In genomic region chr10:79608505-79609375, GRCh38 we compare ENCODE assay signal across 8 cellular contexts. TPM values are rescaled to one million over a fixed set of nuclear protein-coding genes. Genes with fewer than 3 reads are reported as not detected.
DNase-seq lines count a peak whose midpoint lies in the region; ATAC-seq, FAIRE-seq and TF ChIP-seq lines count a peak whose summit lies in the region.

No MANE protein-coding gene starts in this region.

- H3K36me3 ChIP-seq in HepG2 (replicated peaks in 1 of 2; ENCODE audit: control insufficient read depth in 1 of 2, insufficient read depth in 2 of 2, low read length in 2 of 2) (no peaks in the 10 kb centered on the region), uterus (no peaks in the 10 kb centered on the region)

- in situ Hi-C loops in GM13977 (cut with MboI; ENCODE audit: low pct_unique_long_range_greater_than_20kb, low sequenced_read_pairs, unreplicated experiment) (no loop called here), HepG2 (cut with HindIII; ENCODE audit: extremely low pct_ligation_motif_present, low pct_unique_long_range_greater_than_20kb) (loop anchor here (5.0 kb wide), 1 partner anchor 41 kb away; no protein-coding TSS in a partner anchor)

- WGBS in HepG2 (ENCODE audit: low lambda C conversion rate) = 33% methylated on average over 20 of the region's 20 CpGs

- TF ChIP-seq POLR2A in HepG2 (IDR thresholded peaks at IDR 0.05; ENCODE audit: insufficient read depth in 1 of 2, low read depth in 2 of 2, low read length in 2 of 2) (no peak), uterus (IDR thresholded peaks at IDR 0.05) (no peak)

- no TSS peak for BruUV-seq in HepG2 (replicated peaks; lab: Mats Ljungman, UMichigan)

- H2AFZ ChIP-seq in HepG2 (ENCODE audit: low read length) = no peak overlapping the region

- peak; percentile 93 for ATAC-seq in HepG2
- no peak for ATAC-seq in GM18502 (IDR thresholded peaks at IDR 0.05; ENCODE audit: poor library complexity, unreplicated experiment)
- no peak for ATAC-seq in GM21737 (IDR thresholded peaks at IDR 0.05; ENCODE audit: unreplicated experiment)

- H3K4me3 ChIP-seq in HepG2 (replicated peaks in 1 of 3; ENCODE audit: insufficient read depth in 1 of 3, low read depth in 2 of 3, low read length in 3 of 3) (no peak overlapping the region), uterus (no peak overlapping the region)

- no peaks in the 10 kb centered on the region for H3K9me3 ChIP-seq in HepG2 (ENCODE audit: low read length)
- no peaks in the 10 kb centered on the region for H3K9me3 ChIP-seq in uterus

- no peak overlapping the region for H3K9ac ChIP-seq in HepG2 (ENCODE audit: insufficient read depth, low read depth, low read length)

- no peak overlapping the region for H3K27ac ChIP-seq in HepG2 (ENCODE audit: extremely low read length, insufficient read depth, low read length)
- no peak overlapping the region for H3K27ac ChIP-seq in uterus

- no peak for TF ChIP-seq EP300 in HepG2 (IDR thresholded peaks at IDR 0.05; ENCODE audit: low read depth in 2 of 2, low read length in 2 of 2)
- TF ChIP-seq EP300 in HepG2 (CRISPR knock-in tag; IDR thresholded peaks at IDR 0.05; ENCODE audit: borderline replicate concordance) = no peak

- TF ChIP-seq RAD21 in HepG2 (CRISPR knock-in tag; IDR thresholded peaks at IDR 0.05) = peak; percentile 79

- H3K27me3 ChIP-seq in HepG2 (ENCODE audit: control insufficient read depth in 1 of 2, insufficient read depth in 2 of 2, low read length in 2 of 2) = peaks cover 0 to 12% of the 10 kb centered on the region in 2 experiments; a peak in 3 of 5 replicates
- H3K27me3 ChIP-seq in uterus = no peaks in the 10 kb centered on the region

- TF ChIP-seq CTCF in GM13977 (IDR thresholded peaks at IDR 0.05; ENCODE audit: extremely low read depth, insufficient read depth, missing control alignments) (peak; percentile 56), HepG2 (CRISPR knock-in tag; IDR thresholded peaks at IDR 0.05) (peak; percentile 82), uterus (IDR thresholded peaks at IDR 0.05) (peak; percentile 21 to 40 (median 26))

- no peak overlapping the region for H3K4me2 ChIP-seq in HepG2 (ENCODE audit: low read depth, low read length)

- POLR2A ChIA-PET in HepG2 (lab: Yijun Ruan, JAX) = no interaction called here

- CTCF ChIA-PET in HepG2 (lab: Yijun Ruan, JAX; ENCODE audit: low intra/inter-chr PET ratio, low total read pairs) = interaction anchor here (1.4 to 1.8 kb wide), 2 partner anchors 47 to 72 kb away, joined by 10 to 13 read pairs; no protein-coding TSS in a partner anchor

- H3K79me2 ChIP-seq in HepG2 (ENCODE audit: insufficient read depth, low read length) = no peaks in the 10 kb centered on the region

- peaks cover 3% of the 10 kb centered on the region; the same call in 1 of the 2 replicates for H4K20me1 ChIP-seq in HepG2 (ENCODE audit: insufficient read depth, low read length)

- H3K4me1 ChIP-seq in HepG2 (ENCODE audit: insufficient read depth, low read length) (no peaks in the 10 kb centered on the region), uterus (no peaks in the 10 kb centered on the region)

- peak; percentile 9 for DNase-seq in Ammon's horn (ENCODE audit: low spot score)
- peak; percentile 46 for DNase-seq in GM13977 (ENCODE audit: low spot score)
- DNase-seq in NOMO-1 treated with DMSO at 0.1 percent for 48 hours (lab: John Stamatoyannopoulos, UW; ENCODE audit: unreplicated experiment) = peak; percentile 14
- DNase-seq in astrocyte of the hippocampus (ENCODE audit: low read depth, low spot score) = peak; percentile 23
- peak; percentile 46 for DNase-seq in HepG2 (ENCODE audit: low spot score)
- DNase-seq in uterus = peak in 1 of 2 donors; percentile 23

- intact Hi-C loops in HepG2 (cut with micrococcal nuclease; ENCODE audit: unreplicated experiment) = loop anchor here (1.0 to 2.0 kb wide), 2 partner anchors 46 to 72 kb away; no protein-coding TSS in a partner anchor
- intact Hi-C loops in uterus (cut with DNase I; ENCODE audit: low total_unique reads) = no loop called here

- peak; percentile 51 for FAIRE-seq in HepG2 (lab: Jason Lieb, UNC)

TF ChIP-seq in HepG2, 621 proteins besides CTCF, POLR2A, EP300 and RAD21 (continues in another document):
- 0 out of 2 replicates have a peak, but pooled peaks have one; percentile 38 for TF ChIP-seq KDM2A (CRISPR knock-in tag; IDR thresholded peaks at IDR 0.05; ENCODE audit: borderline replicate concordance, low read depth)
- TF ChIP-seq IRF2 (CRISPR knock-in tag; IDR thresholded peaks at IDR 0.05) = peak; percentile 37; the same call in 1 of the 2 replicates
- TF ChIP-seq ZNF878 (CRISPR knock-in tag; IDR thresholded peaks at IDR 0.05) = no peak
- peak; percentile 51; the same call in 1 of the 2 replicates for TF ChIP-seq ZNF3 (CRISPR knock-in tag; IDR thresholded peaks at IDR 0.05)
- TF ChIP-seq YEATS2 (CRISPR knock-in tag; IDR thresholded peaks at IDR 0.05; ENCODE audit: borderline replicate concordance) = no peak
- no peak for TF ChIP-seq ZNF597 (CRISPR knock-in tag; IDR thresholded peaks at IDR 0.05)
- TF ChIP-seq STAG1 (CRISPR knock-in tag; IDR thresholded peaks at IDR 0.05) = peak; percentile 81
- TF ChIP-seq XRCC5 (optimal IDR thresholded peaks at IDR 0.05; ENCODE audit: low read length) = peak; percentile 63

RNA-seq across cellular contexts. Expression of gene SFTPA1, which starts 2.0 kb away (rescaled TPM):
- total RNA-seq in HepG2 (2016; rRNA removed; fragmentation: Illumina TruSeq; extraction: Trizol) = not detected in 2 replicates
- not detected in 2 replicates for total RNA-seq in HepG2 (2016; cell fraction: cytosol; rRNA removed; fragmentation: Illumina TruSeq; extraction: Trizol; ENCODE audit: low read depth)
- total RNA-seq in HepG2 (2016; cell fraction: insoluble cytoplasmic fraction; rRNA removed; fragmentation: Illumina TruSeq; extraction: Trizol) = not detected in 2 replicates
- total RNA-seq in HepG2 (2016; cell fraction: membrane; rRNA removed; fragmentation: Illumina TruSeq; extraction: Trizol) = not detected in 2 replicates
- not detected in 2 replicates for total RNA-seq in HepG2 (2016; cell fraction: nucleus; rRNA removed; fragmentation: Illumina TruSeq; extraction: Trizol)
- not detected in 2 replicates for polyA plus RNA-seq in HepG2 (2011; rRNA removed)
- polyA plus RNA-seq in HepG2 (2011; cell fraction: cytosol; rRNA removed) = not detected in 2 replicates
- polyA plus RNA-seq in HepG2 (2011; cell fraction: nucleus; rRNA removed) = not detected in 2 replicates
- polyA plus RNA-seq in HepG2 (2012) = not detected in 2 replicates
- not detected in 2 replicates for polyA plus RNA-seq in HepG2 (2016; cell fraction: cytosol; fragmentation: Illumina TruSeq; extraction: Trizol; ENCODE audit: low read depth)
- polyA plus RNA-seq in HepG2 (2016; cell fraction: insoluble cytoplasmic fraction; fragmentation: Illumina TruSeq; extraction: Trizol; ENCODE audit: low read depth) = not detected in 2 replicates
- polyA plus RNA-seq in HepG2 (2016; cell fraction: membrane; fragmentation: Illumina TruSeq; extraction: Trizol; ENCODE audit: low read depth) = not detected in 2 replicates
- polyA plus RNA-seq in HepG2 (2016; cell fraction: nucleus; fragmentation: Illumina TruSeq; extraction: Trizol; ENCODE audit: insufficient read depth, low read depth) = not detected in 2 replicates
- not detected in 2 replicates for polyA minus RNA-seq in HepG2 (2011; rRNA and poly(A)+ RNA removed; ENCODE audit: low replicate concordance)
- polyA minus RNA-seq in HepG2 (2011; cell fraction: cytosol; rRNA and poly(A)+ RNA removed) = not detected in 2 replicates
- not detected in 2 replicates for polyA minus RNA-seq in HepG2 (2011; cell fraction: nucleus; rRNA and poly(A)+ RNA removed)
- under 1 TPM in 1 of 4 donors, not detected in 3; 0.95 TPM for total RNA-seq in uterus

RNA-seq across cellular contexts. Expression of gene SFTPA2, which starts 48.5 kb away (rescaled TPM):
- total RNA-seq in HepG2 (2016; rRNA removed; fragmentation: Illumina TruSeq; extraction: Trizol) (not detected in 2 replicates), uterus (under 1 TPM in 2 of 4 donors, not detected in 2; 0.21 to 0.43 TPM)
- total RNA-seq in HepG2 (2016; cell fraction: cytosol; rRNA removed; fragmentation: Illumina TruSeq; extraction: Trizol; ENCODE audit: low read depth) = not detected in 2 replicates
- not detected in 2 replicates for total RNA-seq in HepG2 (2016; cell fraction: insoluble cytoplasmic fraction; rRNA removed; fragmentation: Illumina TruSeq; extraction: Trizol)
- not detected in 2 replicates for total RNA-seq in HepG2 (2016; cell fraction: membrane; rRNA removed; fragmentation: Illumina TruSeq; extraction: Trizol)
- total RNA-seq in HepG2 (2016; cell fraction: nucleus; rRNA removed; fragmentation: Illumina TruSeq; extraction: Trizol) = not detected in 2 replicates
- 0.04 and 0.07 TPM in 2 replicates for polyA plus RNA-seq in HepG2 (2011; rRNA removed)
- 0.03 TPM in 1 of 2 replicates, not detected in the other for polyA plus RNA-seq in HepG2 (2011; cell fraction: cytosol; rRNA removed)
- polyA plus RNA-seq in HepG2 (2011; cell fraction: nucleus; rRNA removed) = 0.18 and 0.31 TPM in 2 replicates
- polyA plus RNA-seq in HepG2 (2012) = 0.07 TPM in 1 of 2 replicates, not detected in the other
- not detected in 2 replicates for polyA plus RNA-seq in HepG2 (2016; cell fraction: cytosol; fragmentation: Illumina TruSeq; extraction: Trizol; ENCODE audit: low read depth)
- not detected in 2 replicates for polyA plus RNA-seq in HepG2 (2016; cell fraction: insoluble cytoplasmic fraction; fragmentation: Illumina TruSeq; extraction: Trizol; ENCODE audit: low read depth)
- not detected in 2 replicates for polyA plus RNA-seq in HepG2 (2016; cell fraction: membrane; fragmentation: Illumina TruSeq; extraction: Trizol; ENCODE audit: low read depth)
- not detected in 2 replicates for polyA plus RNA-seq in HepG2 (2016; cell fraction: nucleus; fragmentation: Illumina TruSeq; extraction: Trizol; ENCODE audit: insufficient read depth, low read depth)
- polyA minus RNA-seq in HepG2 (2011; rRNA and poly(A)+ RNA removed; ENCODE audit: low replicate concordance) = not detected in 2 replicates
- not detected in 2 replicates for polyA minus RNA-seq in HepG2 (2011; cell fraction: cytosol; rRNA and poly(A)+ RNA removed)
- 0.87 TPM in 1 of 2 replicates, not detected in the other for polyA minus RNA-seq in HepG2 (2011; cell fraction: nucleus; rRNA and poly(A)+ RNA removed)

Comparison
In these comparisons a context has a peak if more than half of its experiments do, and no peak if none do; other contexts are left out.
1. CTCF ChIP-seq: peak in every context shown above with its lines; median percentile 82 in HepG2; 56 in GM13977; 26 in uterus.